8 cellular contexts compared by ENCODE assay signal in genomic region chr18:111292-112014, GRCh38. TPM values are rescaled to one million over a fixed set of nuclear protein-coding genes. Genes with fewer than 3 reads are reported as not detected.
DNase-seq lines count a peak whose midpoint lies in the region; ATAC-seq and TF ChIP-seq lines count a peak whose summit lies in the region.

No MANE protein-coding gene starts in this region.

- peaks cover 12% of the 10 kb centered on the region for H3K4me1 Mint-ChIP-seq in activated CD4-positive, alpha-beta T cell treated with anti-CD3 and anti-CD28 coated beads for 36 hours
- peaks cover 32% of the 10 kb centered on the region for H3K4me1 Mint-ChIP-seq in stimulated activated effector memory CD8-positive, alpha-beta T cell treated with anti-CD3 and anti-CD28 coated beads, Interleukin-12 subunit alpha, Interleukin-12 subunit beta, amount 100 ng/mL, for 72 hours

- ATAC-seq in activated CD4-positive, alpha-beta T cell treated with anti-CD3 and anti-CD28 coated beads for 36 hours = peak; percentile 64
- ATAC-seq in mucosa of descending colon (peak; percentile 56), HG03108 (IDR thresholded peaks at IDR 0.05; ENCODE audit: unreplicated experiment) (no peak)
- peak; percentile 14 for ATAC-seq in stimulated activated effector memory CD8-positive, alpha-beta T cell treated with anti-CD3 and anti-CD28 coated beads, Interleukin-12 subunit alpha, Interleukin-12 subunit beta, amount 100 ng/mL, for 72 hours

- peaks cover 3% of the 10 kb centered on the region for H3K36me3 Mint-ChIP-seq in activated CD4-positive, alpha-beta T cell treated with anti-CD3 and anti-CD28 coated beads for 36 hours (ENCODE audit: low read depth)
- H3K36me3 Mint-ChIP-seq in stimulated activated effector memory CD8-positive, alpha-beta T cell treated with anti-CD3 and anti-CD28 coated beads, Interleukin-12 subunit alpha, Interleukin-12 subunit beta, amount 100 ng/mL, for 72 hours = peaks cover 6% of the 10 kb centered on the region

- intact Hi-C loops in activated CD4-positive, alpha-beta T cell treated with anti-CD3 and anti-CD28 coated beads for 36 hours (cut with DNase I, micrococcal nuclease) = loop anchor here (1.0 to 5.0 kb wide), 6 partner anchors 47 to 701 kb away; partner anchors contain the start of genes THOC1 (in 2 of the 2), USP14 (in 2 of the 2), CLUL1 (in 1 of the 2) and YES1 (in 1 of the 2)
- intact Hi-C loops in mucosa of descending colon (cut with DNase I, micrococcal nuclease) = no loop called here

- TF ChIP-seq CTCF in AG04450 (IDR thresholded peaks at IDR 0.05; ENCODE audit: low read depth, low read length) (no peak), HEK293 (tag by site-specific recombination; IDR thresholded peaks at IDR 0.05) (no peak), mucosa of descending colon (IDR thresholded peaks at IDR 0.05) (no peak)

- peaks cover 18% of the 10 kb centered on the region for H3K9me3 ChIP-seq in AG04450 (ENCODE audit: control insufficient read depth, insufficient read depth, low read length)
- no peaks in the 10 kb centered on the region for H3K9me3 ChIP-seq in HEK293 (ENCODE audit: control insufficient read depth, insufficient read depth, low read depth, low read length)
- peaks cover 6% of the 10 kb centered on the region for H3K9me3 ChIP-seq in mucosa of descending colon

- H3K27ac ChIP-seq in AG04450 (ENCODE audit: low read depth, low read length) (no peak overlapping the region), HEK293 (ENCODE audit: extremely low read depth, low read depth, low read length) (peak overlapping the region; percentile 96)

- DNase-seq in AG04450 (ENCODE audit: low read depth, low spot score) (no peak), mucosa of descending colon (peak; percentile 65 to 86 (median 76)), NCI-H510A (lab: John Stamatoyannopoulos, UW) (no peak)
- peak; percentile 80 for DNase-seq in activated CD4-positive, alpha-beta T cell treated with anti-CD3 and anti-CD28 coated beads for 36 hours
- peak; percentile 58 for DNase-seq in effector CD4-positive, alpha-beta T cell
- peak; percentile 60 to 86 for DNase-seq in stimulated activated effector memory CD8-positive, alpha-beta T cell treated with anti-CD3 and anti-CD28 coated beads, Interleukin-12 subunit alpha, Interleukin-12 subunit beta, amount 100 ng/mL, for 72 hours (ENCODE audit: low spot score in 2 of 2)

- CTCF ChIA-PET in AG04450 (lab: Charles Lee) = no interaction called here
- CTCF ChIA-PET in HEK293 (lab: Yijun Ruan, JAX) = no interaction called here
- CTCF ChIA-PET in activated CD4-positive, alpha-beta T cell treated with anti-CD3 and anti-CD28 coated beads for 36 hours (lab: Charles Lee) = interaction anchor here (1.2 kb wide), 1 partner anchor 13 kb away, joined by 3 read pairs; no protein-coding TSS in a partner anchor

- peaks cover 4% of the 10 kb centered on the region for H3K4me1 ChIP-seq in HEK293 (ENCODE audit: control insufficient read depth, insufficient read depth, low read length)
- H3K4me1 ChIP-seq in mucosa of descending colon (ENCODE audit: low read depth) = no peaks in the 10 kb centered on the region

- H3K4me3 Mint-ChIP-seq in activated CD4-positive, alpha-beta T cell treated with anti-CD3 and anti-CD28 coated beads for 36 hours = peak overlapping the region; percentile 69
- H3K4me3 Mint-ChIP-seq in stimulated activated effector memory CD8-positive, alpha-beta T cell treated with anti-CD3 and anti-CD28 coated beads, Interleukin-12 subunit alpha, Interleukin-12 subunit beta, amount 100 ng/mL, for 72 hours = peak overlapping the region; percentile 69

- POLR2A ChIA-PET in AG04450 (lab: Yijun Ruan, JAX) (no interaction called here), HEK293 (lab: Yijun Ruan, JAX) (no interaction called here)
- POLR2A ChIA-PET in activated CD4-positive, alpha-beta T cell treated with anti-CD3 and anti-CD28 coated beads for 36 hours (lab: Charles Lee) = no interaction called here

- H3K9me3 Mint-ChIP-seq in activated CD4-positive, alpha-beta T cell treated with anti-CD3 and anti-CD28 coated beads for 36 hours (ENCODE audit: low read depth) = peaks cover 27% of the 10 kb centered on the region
- H3K9me3 Mint-ChIP-seq in stimulated activated effector memory CD8-positive, alpha-beta T cell treated with anti-CD3 and anti-CD28 coated beads, Interleukin-12 subunit alpha, Interleukin-12 subunit beta, amount 100 ng/mL, for 72 hours = peaks cover 14% of the 10 kb centered on the region

- peak overlapping the region; percentile 20; the same call in 1 of the 2 replicates for H3K4me3 ChIP-seq in AG04450 (ENCODE audit: low read depth, low read length)
- peak overlapping the region; percentile 36 for H3K4me3 ChIP-seq in HEK293 (ENCODE audit: low read depth, low read length)
- no peak overlapping the region for H3K4me3 ChIP-seq in mucosa of descending colon

- no peaks in the 10 kb centered on the region for H3K27me3 ChIP-seq in AG04450 (ENCODE audit: control insufficient read depth, insufficient read depth, low read length)

- H3K27ac Mint-ChIP-seq in activated CD4-positive, alpha-beta T cell treated with anti-CD3 and anti-CD28 coated beads for 36 hours = peak overlapping the region; percentile 88
- peak overlapping the region; percentile 79 for H3K27ac Mint-ChIP-seq in stimulated activated effector memory CD8-positive, alpha-beta T cell treated with anti-CD3 and anti-CD28 coated beads, Interleukin-12 subunit alpha, Interleukin-12 subunit beta, amount 100 ng/mL, for 72 hours

- H3K27me3 Mint-ChIP-seq in activated CD4-positive, alpha-beta T cell treated with anti-CD3 and anti-CD28 coated beads for 36 hours = no peaks in the 10 kb centered on the region

- no peaks in the 10 kb centered on the region for H3K36me3 ChIP-seq in HEK293 (ENCODE audit: control insufficient read depth in 2 of 2, insufficient read depth in 1 of 2, low read length in 2 of 2)
- no peaks in the 10 kb centered on the region for H3K36me3 ChIP-seq in mucosa of descending colon (ENCODE audit: low read depth)

TF ChIP-seq in HEK293, 187 proteins besides CTCF, POLR2A, EP300 and RAD21:
- TF ChIP-seq ZSCAN30 (tag by site-specific recombination; IDR thresholded peaks at IDR 0.05) (peak; percentile 67; the same call in 1 of the 2 replicates), GLIS1 (tag by site-specific recombination; IDR thresholded peaks at IDR 0.05) (peak; percentile 20; the same call in 1 of the 2 replicates), ZXDB (tag by site-specific recombination; IDR thresholded peaks at IDR 0.05) (peak; percentile 47; the same call in 1 of the 2 replicates), ZNF629 (tag by site-specific recombination; IDR thresholded peaks at IDR 0.05) (0 out of 2 replicates have a peak, but pooled peaks have one; percentile 10), GLI4 (tag by site-specific recombination; IDR thresholded peaks at IDR 0.05) (no peak)

RNA-seq across cellular contexts. Expression of gene USP14, which starts 46.9 kb away (rescaled TPM):
- polyA plus RNA-seq in AG04450 (2011; rRNA removed) = 36.7 and 39.7 TPM in 2 replicates
- polyA minus RNA-seq in AG04450 (2011; rRNA and poly(A)+ RNA removed) = 12.2 and 25.9 TPM in 2 replicates
- total RNA-seq in activated CD4-positive, alpha-beta T cell treated with anti-CD3 and anti-CD28 coated beads for 36 hours = 100 to 1,000 TPM in 1 of 2 experiments, 10 to 100 TPM in 1; 94.7 to 101 TPM
- total RNA-seq in mucosa of descending colon = 10 to 100 TPM; 25.5 to 47.6 (median 38.2) TPM

Comparison
In these comparisons a context has a peak if more than half of its experiments do, and no peak if none do; other contexts are left out.
1. DNase-seq: peak in activated CD4-positive, alpha-beta T cell treated with anti-CD3 and anti-CD28 coated beads for 36 hours (single experiment), effector CD4-positive, alpha-beta T cell (single experiment), mucosa of descending colon (3 of 3) and stimulated activated effector memory CD8-positive, alpha-beta T cell treated with anti-CD3 and anti-CD28 coated beads, Interleukin-12 subunit alpha, Interleukin-12 subunit beta, amount 100 ng/mL, for 72 hours (2 of 2); none in AG04450 (single experiment) and NCI-H510A (single experiment).
2. intact Hi-C loops: an anchor here in activated CD4-positive, alpha-beta T cell treated with anti-CD3 and anti-CD28 coated beads for 36 hours (1.0 to 5.0 kb wide); none called in mucosa of descending colon.